In the genomic region with DNA sequence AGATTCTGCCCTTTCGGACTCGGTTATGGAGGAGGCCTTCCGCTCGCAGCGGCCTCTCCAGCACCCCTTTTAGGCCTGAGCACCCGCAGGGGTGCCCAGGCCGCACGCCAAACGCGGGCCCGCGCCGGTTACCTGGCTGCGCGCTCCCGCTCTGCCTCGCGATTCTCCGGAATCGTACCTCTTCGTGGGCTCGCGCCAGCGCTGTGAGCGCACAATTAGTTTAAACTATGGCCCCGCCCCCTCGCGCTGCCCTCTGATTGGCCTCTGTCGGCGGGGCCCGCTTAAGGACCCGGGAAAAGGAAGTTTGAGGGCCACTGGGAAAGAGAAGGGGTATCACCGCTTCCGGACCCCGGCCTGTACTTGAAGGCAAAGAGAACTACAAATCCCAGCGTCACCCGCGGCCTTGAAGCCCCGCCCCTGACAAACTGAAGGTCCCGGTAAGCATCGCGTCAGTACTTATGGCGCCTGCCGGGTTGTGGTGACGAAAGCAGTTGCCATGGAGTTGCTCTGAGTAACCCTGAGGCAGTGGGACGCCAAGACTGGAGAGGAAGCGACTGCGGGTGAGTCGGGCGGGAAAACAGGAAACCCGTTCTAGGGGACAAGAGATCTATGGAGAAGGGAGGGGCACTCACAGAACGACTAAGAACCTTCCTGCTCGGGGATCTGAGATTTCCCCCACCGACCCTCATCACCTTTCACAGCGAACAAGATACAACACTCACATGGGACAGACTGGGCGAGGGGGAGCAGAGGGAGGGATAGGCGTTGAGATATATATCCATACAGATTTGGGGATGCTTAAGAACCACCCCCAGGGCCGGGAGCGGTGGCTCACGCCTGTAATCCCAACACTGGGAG, we compare ENCODE assay signal across 1 cellular context.
TF ChIP-seq lines count a peak whose summit lies in the region.

A gene with protein sequence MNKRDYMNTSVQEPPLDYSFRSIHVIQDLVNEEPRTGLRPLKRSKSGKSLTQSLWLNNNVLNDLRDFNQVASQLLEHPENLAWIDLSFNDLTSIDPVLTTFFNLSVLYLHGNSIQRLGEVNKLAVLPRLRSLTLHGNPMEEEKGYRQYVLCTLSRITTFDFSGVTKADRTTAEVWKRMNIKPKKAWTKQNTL (plus strand): TSS at position 525 of the 858 bp plus-strand sequence. CDS start 8,234 bp downstream, outside the sequence.
Gene NUMA1 (minus strand): TSS at position 217 of the 858 bp plus-strand sequence. CDS start 44,599 bp downstream, outside the sequence.

TF ChIP-seq in HepG2, 621 proteins besides CTCF, POLR2A, EP300 and RAD21 (continued from another document):
- TF ChIP-seq THAP9 (CRISPR knock-in tag; IDR thresholded peaks at IDR 0.05; ENCODE audit: borderline replicate concordance) = peak; percentile 72; the same call in 1 of the 2 replicates
- TF ChIP-seq ARID5B (CRISPR knock-in tag; IDR thresholded peaks at IDR 0.05) = peak; percentile 33; the same call in 1 of the 2 replicates
- TF ChIP-seq, protein P1, sequence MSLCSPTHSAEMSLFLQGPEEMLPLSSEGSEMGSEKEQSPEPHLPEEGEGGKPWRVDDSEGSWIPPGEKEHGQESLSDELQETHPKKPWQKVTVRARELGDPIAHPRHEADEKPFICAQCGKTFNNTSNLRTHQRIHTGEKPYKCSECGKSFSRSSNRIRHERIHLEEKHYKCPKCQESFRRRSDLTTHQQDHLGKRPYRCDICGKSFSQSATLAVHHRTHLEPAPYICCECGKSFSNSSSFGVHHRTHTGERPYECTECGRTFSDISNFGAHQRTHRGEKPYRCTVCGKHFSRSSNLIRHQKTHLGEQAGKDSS (CRISPR knock-in tag; IDR thresholded peaks at IDR 0.05; ENCODE audit: borderline replicate concordance, low read depth) = no peak
- no peak for TF ChIP-seq ZNF609 (CRISPR knock-in tag; IDR thresholded peaks at IDR 0.05; ENCODE audit: borderline replicate concordance)
- TF ChIP-seq DRAP1 (CRISPR knock-in tag; IDR thresholded peaks at IDR 0.05) = peak; percentile 85
- TF ChIP-seq ETV6 (CRISPR knock-in tag; conservative IDR thresholded peaks at IDR 0.05) = no peak
- no peak for TF ChIP-seq USF2 (IDR thresholded peaks at IDR 0.05; ENCODE audit: low read depth, low read length)
- TF ChIP-seq USF2 (CRISPR knock-in tag; IDR thresholded peaks at IDR 0.05; ENCODE audit: borderline replicate concordance) = no peak
- 0 out of 2 replicates have a peak, but pooled peaks have one; percentile 25 for TF ChIP-seq BHLHE40 (IDR thresholded peaks at IDR 0.05; ENCODE audit: low read length)
- TF ChIP-seq, protein P2, sequence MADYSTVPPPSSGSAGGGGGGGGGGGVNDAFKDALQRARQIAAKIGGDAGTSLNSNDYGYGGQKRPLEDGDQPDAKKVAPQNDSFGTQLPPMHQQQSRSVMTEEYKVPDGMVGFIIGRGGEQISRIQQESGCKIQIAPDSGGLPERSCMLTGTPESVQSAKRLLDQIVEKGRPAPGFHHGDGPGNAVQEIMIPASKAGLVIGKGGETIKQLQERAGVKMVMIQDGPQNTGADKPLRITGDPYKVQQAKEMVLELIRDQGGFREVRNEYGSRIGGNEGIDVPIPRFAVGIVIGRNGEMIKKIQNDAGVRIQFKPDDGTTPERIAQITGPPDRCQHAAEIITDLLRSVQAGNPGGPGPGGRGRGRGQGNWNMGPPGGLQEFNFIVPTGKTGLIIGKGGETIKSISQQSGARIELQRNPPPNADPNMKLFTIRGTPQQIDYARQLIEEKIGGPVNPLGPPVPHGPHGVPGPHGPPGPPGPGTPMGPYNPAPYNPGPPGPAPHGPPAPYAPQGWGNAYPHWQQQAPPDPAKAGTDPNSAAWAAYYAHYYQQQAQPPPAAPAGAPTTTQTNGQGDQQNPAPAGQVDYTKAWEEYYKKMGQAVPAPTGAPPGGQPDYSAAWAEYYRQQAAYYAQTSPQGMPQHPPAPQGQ (CRISPR knock-in tag; IDR thresholded peaks at IDR 0.05; ENCODE audit: borderline replicate concordance) = no peak
- TF ChIP-seq ZNF772 (CRISPR knock-in tag; IDR thresholded peaks at IDR 0.05) = 0 out of 2 replicates have a peak, but pooled peaks have one; percentile 46
- TF ChIP-seq, protein P3, sequence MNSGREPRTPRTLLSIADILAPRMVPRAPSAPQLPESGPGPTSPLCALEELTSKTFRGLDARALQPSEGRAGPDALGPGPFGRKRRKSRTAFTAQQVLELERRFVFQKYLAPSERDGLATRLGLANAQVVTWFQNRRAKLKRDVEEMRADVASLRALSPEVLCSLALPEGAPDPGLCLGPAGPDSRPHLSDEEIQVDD (CRISPR knock-in tag; IDR thresholded peaks at IDR 0.05; ENCODE audit: borderline replicate concordance) = no peak
